16 cellular contexts compared by ENCODE assay signal in genomic region chr1:27513521-27513920, GRCh38. TPM values are rescaled to one million over a fixed set of nuclear protein-coding genes. Genes with fewer than 3 reads are reported as not detected.
DNase-seq lines count a peak whose midpoint lies in the region; ATAC-seq, FAIRE-seq and TF ChIP-seq lines count a peak whose summit lies in the region.
"Had no signal": no experiment of that assay in that cellular context is flagged by ENCODE, and none has a peak within 500 bp of the region (broad histone marks: within the 10 kb centered on the region; RNA-seq: fewer than 3 reads in every experiment).

No MANE protein-coding gene starts in this region.

- TF ChIP-seq POLR2A in K562 (conservative IDR thresholded peaks at IDR 0.05): no peak
- no peak for TF ChIP-seq POLR2A in suprapubic skin (IDR thresholded peaks at IDR 0.05)

- no peaks in the 10 kb centered on the region for H3K79me2 ChIP-seq in K562 (ENCODE audit: control insufficient read depth, insufficient read depth, low read length)

- H3K36me3 ChIP-seq in HEK293 (ENCODE audit: control insufficient read depth in 2 of 2, insufficient read depth in 1 of 2, low read length in 2 of 2) (no peaks in the 10 kb centered on the region), K562 (ENCODE audit: control insufficient read depth, insufficient read depth, low read length) (no peaks in the 10 kb centered on the region), left lung (no peaks in the 10 kb centered on the region), suprapubic skin (no peaks in the 10 kb centered on the region)
- H3K36me3 ChIP-seq: BE2C had no signal

- in situ Hi-C loops in K562 (cut with MboI): no loop called here

- H3K4me3 ChIP-seq in HEK293 (ENCODE audit: low read depth, low read length) (no peak overlapping the region), K562 (no peak overlapping the region), left lung (no peak overlapping the region), suprapubic skin (no peak overlapping the region)

- no peaks in the 10 kb centered on the region for H3K9me3 ChIP-seq in HEK293 (ENCODE audit: control insufficient read depth, insufficient read depth, low read depth, low read length)
- H3K9me3 ChIP-seq in K562 (replicated peaks; ENCODE audit: control insufficient read depth, insufficient read depth, low read depth, low read length): no peaks in the 10 kb centered on the region
- no peaks in the 10 kb centered on the region for H3K9me3 ChIP-seq in left lung
- no peaks in the 10 kb centered on the region for H3K9me3 ChIP-seq in suprapubic skin
- H3K9me3 ChIP-seq: BE2C had no signal

- H3K27me3 ChIP-seq in K562 (ENCODE audit: control insufficient read depth in 2 of 2, insufficient read depth in 2 of 2, low read length in 2 of 2): no peaks in the 10 kb centered on the region
- no peaks in the 10 kb centered on the region for H3K27me3 ChIP-seq in left lung
- H3K27me3 ChIP-seq in suprapubic skin: no peaks in the 10 kb centered on the region
- H3K27me3 ChIP-seq: BE2C had no signal

- H3K9ac ChIP-seq in K562 (ENCODE audit: insufficient read depth in 1 of 2, low read depth in 2 of 2, low read length in 2 of 2): peak overlapping the region; percentile 33 to 85; a peak in 2 of 4 replicates

- ATAC-seq in K562 (peak; percentile 66), left lung (peak; percentile 35), GM18517 (IDR thresholded peaks at IDR 0.05; ENCODE audit: unreplicated experiment) (no peak)
- ATAC-seq: activated T-cell treated with anti-CD3 and anti-CD28 coated beads, Interleukin-2, amount 50 U/mL, for 4 hours had no signal

- H3K9me1 ChIP-seq in K562 (ENCODE audit: control insufficient read depth, insufficient read depth, low read length): peaks cover 4% of the 10 kb centered on the region

- H3K27ac ChIP-seq in HEK293 (ENCODE audit: extremely low read depth, low read depth, low read length) (no peak overlapping the region), K562 (ENCODE audit: extremely low read depth, low read depth, low read length) (peak overlapping the region; percentile 53), left lung (peak overlapping the region in 1 of 2 donors; percentile 49), suprapubic skin (peak overlapping the region; percentile 32)
- H3K27ac ChIP-seq: epithelial cell of prostate had no signal

- CTCF ChIA-PET in HEK293 (lab: Yijun Ruan, JAX) (no interaction called here), K562 (lab: Yijun Ruan, JAX; ENCODE audit: low intra/inter-chr PET ratio) (no interaction called here)

- no peaks in the 10 kb centered on the region for H4K20me1 ChIP-seq in K562 (replicated peaks; ENCODE audit: control insufficient read depth, insufficient read depth, low read length)

- POLR2A ChIA-PET in HEK293 (lab: Yijun Ruan, JAX) (no interaction called here), K562 (lab: Yijun Ruan, JAX) (interaction anchor here (1.3 to 1.8 kb wide), 4 partner anchors 10 to 23 kb away, joined by 4 to 9 read pairs (median 6); partner anchors contain the start of gene WASF2)

- no TSS peak for BruUV-seq in K562 (replicated peaks; lab: Mats Ljungman, UMichigan)

- H3K4me1 ChIP-seq in HEK293 (ENCODE audit: control insufficient read depth, insufficient read depth, low read length) (no peaks in the 10 kb centered on the region), K562 (replicated peaks in 1 of 2; ENCODE audit: control insufficient read depth in 2 of 2, insufficient read depth in 2 of 2, low read length in 2 of 2) (peaks cover 31 to 43% of the 10 kb centered on the region in 2 experiments), left lung (peaks cover 5 to 14% of the 10 kb centered on the region in 2 donors), suprapubic skin (peaks cover 48% of the 10 kb centered on the region)
- H3K4me1 ChIP-seq: BE2C had no signal

- TF ChIP-seq EP300 in K562 (IDR thresholded peaks at IDR 0.05; ENCODE audit: low read length) (no peak), suprapubic skin (IDR thresholded peaks at IDR 0.05) (no peak)

- FAIRE-seq in K562 (lab: Jason Lieb, UNC): peak; percentile 66
- FAIRE-seq: TTC549 had no signal

- H3K4me2 ChIP-seq in K562 (ENCODE audit: insufficient read depth, low read length): no peak overlapping the region; the same call in 1 of the 2 replicates

- no peak for TF ChIP-seq CTCF in HEK293 (tag by site-specific recombination; IDR thresholded peaks at IDR 0.05)
- 0 out of 6 replicates have a peak, but pooled peaks of 1 of the 3 experiments have one; percentile 2 for TF ChIP-seq CTCF in K562 (IDR thresholded peaks at IDR 0.05 in 2 of 3, conservative IDR thresholded peaks at IDR 0.05 in 1 of 3; ENCODE audit: insufficient read depth in 2 of 3, low read depth in 1 of 3, low read length in 3 of 3)
- no peak for TF ChIP-seq CTCF in left lung (IDR thresholded peaks at IDR 0.05)
- no peak for TF ChIP-seq CTCF in suprapubic skin (IDR thresholded peaks at IDR 0.05)

- peak overlapping the region; percentile 82 for H2AFZ ChIP-seq in K562 (ENCODE audit: low read depth, low read length)

- DNase-seq in K562 (ENCODE audit: extremely low read depth in 1 of 4, low spot score in 3 of 4) (peak in 1 of 4 experiments; percentile 74), left lung (no peak), suprapubic skin (ENCODE audit: low spot score in 2 of 2) (no peak), NCI-H510A (lab: John Stamatoyannopoulos, UW) (no peak), mucosa of gallbladder (ENCODE audit: low spot score) (no peak)
- DNase-seq: activated CD4-positive, alpha-beta T cell treated with anti-CD3 and anti-CD28 coated beads, Interleukin-2, amount 50 U/mL, for 48 hours; activated T-cell treated with anti-CD3 and anti-CD28 coated beads, Interleukin-2, amount 50 U/mL, for 4 hours; amniotic stem cell; BE2C; DND-41; NCI-H146; NCI-H226 had no signal

- intact Hi-C loops in K562 (cut with micrococcal nuclease): no loop called here
- intact Hi-C loops in left lung (cut with DNase I): no loop called here

- no peak for TF ChIP-seq RAD21 in K562 (CRISPR knock-in tag; conservative IDR thresholded peaks at IDR 0.05 in 1 of 2, IDR thresholded peaks at IDR 0.05 in 1 of 2)

- WGBS in K562 (ENCODE audit: insufficient coverage, low coverage, missing lambda C conversion rate): 41% methylated on average over 5 of the region's 5 CpGs
- WGBS in suprapubic skin: 51% methylated on average over 5 of the region's 5 CpGs

TF ChIP-seq in HEK293, 187 proteins besides CTCF, POLR2A, EP300 and RAD21:
- TF ChIP-seq ZNF221 (tag by site-specific recombination; IDR thresholded peaks at IDR 0.05; ENCODE audit: borderline replicate concordance): no peak
- 0 out of 2 replicates have a peak, but pooled peaks have one; percentile 15 for TF ChIP-seq ZBTB20 (tag by site-specific recombination; IDR thresholded peaks at IDR 0.05)

TF ChIP-seq in K562, 482 proteins besides CTCF, POLR2A, EP300 and RAD21 (continues in another document):
- peak; percentile 4; the same call in 1 of the 2 replicates for TF ChIP-seq PKNOX1 (IDR thresholded peaks at IDR 0.05)
- TF ChIP-seq MAFG (tag; conservative IDR thresholded peaks at IDR 0.05): no peak
- TF ChIP-seq TFAP4 (CRISPR knock-in tag; IDR thresholded peaks at IDR 0.05; ENCODE audit: borderline replicate concordance): peak; percentile 17; the same call in 1 of the 2 replicates
- TF ChIP-seq NR2C1 (IDR thresholded peaks at IDR 0.05): no peak
- peak; percentile 46; the same call in 1 of the 2 replicates for TF ChIP-seq NR2C1 (tag; IDR thresholded peaks at IDR 0.05)

RNA-seq across cellular contexts. Expression of gene WASF2, which starts 23.6 kb away (rescaled TPM):
- total RNA-seq in K562 (2011; cell fraction: chromatin; rRNA removed; ENCODE audit: low replicate concordance): 60.7 and 84.8 TPM in 2 replicates
- total RNA-seq in K562 (2011; cell fraction: nucleolus; rRNA removed): 47.0 and 48.4 TPM in 2 replicates
- total RNA-seq in K562 (2011; cell fraction: nucleoplasm; rRNA removed): 68.6 and 84.8 TPM in 2 replicates
- total RNA-seq in K562 (2014; rRNA removed) (21.3 and 29.6 TPM in 2 replicates), K562 (2014; rRNA removed; fragmentation: Illumina TruSeq; extraction: Trizol) (31.2 and 40.7 TPM in 2 replicates), K562 (2015; rRNA removed; fragmentation: Illumina TruSeq; extraction: Trizol) (26.1 and 29.2 TPM in 2 replicates), K562 (2021) (139 and 163 TPM in 2 replicates), left lung (100 to 1,000 TPM; 108 to 138 TPM), suprapubic skin (10 to 100 TPM; 69.0 to 96.0 (median 90.4) TPM), mucosa of gallbladder (124 TPM)
- polyA plus RNA-seq in K562 (2011; rRNA removed) (41.5 and 104 TPM in 2 replicates), K562 (2014; fragmentation: Illumina TruSeq; extraction: Trizol) (109 and 115 TPM in 2 replicates), K562 (2014; fragmentation: Nextera tagmentation; extraction: Ambion mirVana) (1 to 10 TPM; 8.2 to 9.7 TPM), K562 (2014; rRNA removed) (51.3 and 56.8 TPM in 2 replicates)
- 45.0 and 57.5 TPM in 2 replicates for polyA plus RNA-seq in K562 (2011; cell fraction: cytosol; rRNA removed)
- 49.0 and 54.9 TPM in 2 replicates for polyA plus RNA-seq in K562 (2011; cell fraction: nucleus; rRNA removed)
- 84.9 and 101 TPM in 2 replicates for polyA plus RNA-seq in K562 (2012)
- 49.4 and 58.2 TPM in 2 replicates for polyA minus RNA-seq in K562 (2011; rRNA and poly(A)+ RNA removed)
- polyA minus RNA-seq in K562 (2011; cell fraction: cytosol; rRNA and poly(A)+ RNA removed): 68.3 and 88.6 TPM in 2 replicates
- polyA minus RNA-seq in K562 (2011; cell fraction: nucleus; rRNA and poly(A)+ RNA removed): 15.8 and 27.9 TPM in 2 replicates

Comparison
In these comparisons a context has a peak if more than half of its experiments do, and no peak if none do; other contexts are left out.
1. Of the 44 proteins assayed by ChIP-seq in both K562 and HEK293: peak only in K562: PRDM10 and ZBTB7A; only in HEK293: none; in both: none; in neither: 41; mixed calls (peak in some experiments, not most) for 1.